ENCODE assay signal across 1 cellular context in genomic region chr2:219642465-219643083, GRCh38.
TF ChIP-seq lines count a peak whose summit lies in the region.

No MANE protein-coding gene starts in this region.

TF ChIP-seq in HepG2, 621 proteins besides CTCF, POLR2A, EP300 and RAD21 (continued from another document and continues in another):
- TF ChIP-seq PRDM4 (CRISPR knock-in tag; IDR thresholded peaks at IDR 0.05; ENCODE audit: borderline replicate concordance) (no peak), NFKB2 (CRISPR knock-in tag; IDR thresholded peaks at IDR 0.05; ENCODE audit: borderline replicate concordance) (peak; percentile 92; the same call in 1 of the 2 replicates), ZNF343 (CRISPR knock-in tag; IDR thresholded peaks at IDR 0.05) (no peak), POLR2AphosphoS5 (IDR thresholded peaks at IDR 0.05; ENCODE audit: low read depth, low read length) (no peak), ZNF503 (CRISPR knock-in tag; IDR thresholded peaks at IDR 0.05) (peak; percentile 15; the same call in 1 of the 2 replicates), MED13 (CRISPR knock-in tag; IDR thresholded peaks at IDR 0.05) (no peak), PHF20 (CRISPR knock-in tag; IDR thresholded peaks at IDR 0.05) (no peak; the same call in 1 of the 2 replicates), ISL2 (CRISPR knock-in tag; IDR thresholded peaks at IDR 0.05) (peak; percentile 70), MYNN (CRISPR knock-in tag; IDR thresholded peaks at IDR 0.05; ENCODE audit: low read depth) (peak; percentile 71; the same call in 1 of the 2 replicates), NFE2 (CRISPR knock-in tag; IDR thresholded peaks at IDR 0.05) (no peak), ZNF737 (CRISPR knock-in tag; IDR thresholded peaks at IDR 0.05; ENCODE audit: borderline replicate concordance) (no peak), ZNF850 (CRISPR knock-in tag; conservative IDR thresholded peaks at IDR 0.05) (no peak), ZSCAN20 (CRISPR knock-in tag; IDR thresholded peaks at IDR 0.05; ENCODE audit: borderline replicate concordance) (no peak), FOSL1 (CRISPR knock-in tag; IDR thresholded peaks at IDR 0.05; ENCODE audit: borderline replicate concordance) (no peak), ZNF839 (CRISPR knock-in tag; IDR thresholded peaks at IDR 0.05; ENCODE audit: borderline replicate concordance) (no peak), TP53 (CRISPR knock-in tag; conservative IDR thresholded peaks at IDR 0.05) (no peak), ZFP37 (CRISPR knock-in tag; IDR thresholded peaks at IDR 0.05; ENCODE audit: borderline replicate concordance) (peak; percentile 65; the same call in 1 of the 2 replicates), ZNF30 (CRISPR knock-in tag; IDR thresholded peaks at IDR 0.05) (no peak), KDM1A (CRISPR knock-in tag; IDR thresholded peaks at IDR 0.05) (peak; percentile 51; the same call in 1 of the 2 replicates), CEBPB (IDR thresholded peaks at IDR 0.05; ENCODE audit: borderline replicate concordance, low read depth, low read length) (peak; percentile 99), ZSCAN25 (CRISPR knock-in tag; IDR thresholded peaks at IDR 0.05) (no peak), ZFP62 (CRISPR knock-in tag; IDR thresholded peaks at IDR 0.05) (no peak), ZNF282 (IDR thresholded peaks at IDR 0.05; ENCODE audit: partially characterized antibody) (no peak), PRDM10 (CRISPR knock-in tag; IDR thresholded peaks at IDR 0.05; ENCODE audit: low read depth) (0 out of 2 replicates have a peak, but pooled peaks have one; percentile 49), ZNF780A (CRISPR knock-in tag; IDR thresholded peaks at IDR 0.05) (no peak), TOE1 (CRISPR knock-in tag; IDR thresholded peaks at IDR 0.05) (peak; percentile 89; the same call in 1 of the 2 replicates), ZBTB42 (CRISPR knock-in tag; IDR thresholded peaks at IDR 0.05) (no peak), PHF21A (CRISPR knock-in tag; IDR thresholded peaks at IDR 0.05) (peak; percentile 62; the same call in 1 of the 2 replicates), THAP7 (CRISPR knock-in tag; IDR thresholded peaks at IDR 0.05) (no peak), ZFY (CRISPR knock-in tag; IDR thresholded peaks at IDR 0.05) (peak; percentile 53; the same call in 1 of the 2 replicates), ZNF407 (CRISPR knock-in tag; IDR thresholded peaks at IDR 0.05; ENCODE audit: not compliant biosample characterization) (no peak), PREB (CRISPR knock-in tag; IDR thresholded peaks at IDR 0.05) (no peak), LBX2 (CRISPR knock-in tag; IDR thresholded peaks at IDR 0.05; ENCODE audit: borderline replicate concordance) (no peak; the same call in 1 of the 2 replicates), JUND (CRISPR knock-in tag; IDR thresholded peaks at IDR 0.05) (no peak), DMAP1 (CRISPR knock-in tag; IDR thresholded peaks at IDR 0.05) (0 out of 2 replicates have a peak, but pooled peaks have one; percentile 42), SYNCRIP (IDR thresholded peaks at IDR 0.05; ENCODE audit: insufficient read depth, low read depth, low read length) (no peak), JARID2 (CRISPR knock-in tag; IDR thresholded peaks at IDR 0.05; ENCODE audit: insufficient replicate concordance) (peak; percentile 94), ZNF616 (CRISPR knock-in tag; IDR thresholded peaks at IDR 0.05; ENCODE audit: low read depth) (no peak), HMGXB4 (CRISPR knock-in tag; IDR thresholded peaks at IDR 0.05; ENCODE audit: borderline replicate concordance in 1 of 2, low read depth in 1 of 2) (peak; percentile 94 to 99), TCF7L2 (IDR thresholded peaks at IDR 0.05; ENCODE audit: low read depth, low read length) (no peak), ZNF614 (CRISPR knock-in tag; IDR thresholded peaks at IDR 0.05; ENCODE audit: borderline replicate concordance) (peak; percentile 93; the same call in 1 of the 2 replicates), SMC3 (IDR thresholded peaks at IDR 0.05; ENCODE audit: low read length) (peak; percentile 95), MAF1 (CRISPR knock-in tag; IDR thresholded peaks at IDR 0.05; ENCODE audit: borderline replicate concordance) (peak; percentile 76; the same call in 1 of the 2 replicates), ZNF205 (CRISPR knock-in tag; IDR thresholded peaks at IDR 0.05) (peak; percentile 84; the same call in 1 of the 2 replicates)
